Comparison of ENCODE assay signal across 13 cellular contexts in the genomic region with DNA sequence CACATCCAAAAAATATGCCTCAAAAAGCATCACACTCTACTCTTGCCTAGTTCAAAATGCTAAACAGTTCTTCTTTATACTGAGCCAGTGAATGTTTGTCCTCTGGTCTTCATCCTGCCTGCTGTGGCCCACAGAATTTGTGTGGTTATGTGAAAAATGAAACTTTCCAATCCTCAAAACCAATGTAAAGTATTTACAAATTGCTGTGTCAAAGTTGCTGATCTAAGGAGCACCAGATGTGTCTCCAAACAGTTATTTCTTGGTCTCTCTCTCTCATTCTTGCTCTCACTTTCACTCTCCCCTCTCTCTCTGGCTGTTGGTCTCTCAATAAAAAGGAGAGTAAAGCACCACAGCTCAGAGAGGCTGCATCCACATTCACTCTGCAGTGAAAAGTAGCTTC. TPM values are rescaled to one million over a fixed set of nuclear protein-coding genes. Genes with fewer than 3 reads are reported as not detected.
DNase-seq lines count a peak whose midpoint lies in the region; ATAC-seq and TF ChIP-seq lines count a peak whose summit lies in the region.
"Had no signal": no experiment of that assay in that cellular context is flagged by ENCODE, and none has a peak within 500 bp of the region (broad histone marks: within the 10 kb centered on the region; RNA-seq: fewer than 3 reads in every experiment).

No MANE protein-coding gene starts in this region.

- H3K36me3 Mint-ChIP-seq in T-helper 2 cell treated with Interferon-gamma antibody and Interleukin-4, amounts not matched to agents 5 μg/mL and 100 μg/mL, for 36 hours (ENCODE audit: low read depth): peaks cover 2% of the 10 kb centered on the region
- H3K36me3 Mint-ChIP-seq: naive B cell had no signal

- 0 out of 2 replicates have a peak overlapping the region, but pooled peaks have one; percentile 4 for H3K4me2 ChIP-seq in OCI-LY3 (ENCODE audit: low read length)

- no peaks in the 10 kb centered on the region for H3K27me3 ChIP-seq in OCI-LY3 (ENCODE audit: low read depth, low read length)
- no peaks in the 10 kb centered on the region for H3K27me3 ChIP-seq in esophagus muscularis mucosa

- no peaks in the 10 kb centered on the region for H3K9me3 Mint-ChIP-seq in T-helper 2 cell treated with Interferon-gamma antibody and Interleukin-4, amounts not matched to agents 5 μg/mL and 100 μg/mL, for 36 hours

- H3K4me1 Mint-ChIP-seq in T-helper 2 cell treated with Interferon-gamma antibody and Interleukin-4, amounts not matched to agents 5 μg/mL and 100 μg/mL, for 36 hours (ENCODE audit: low read depth): peaks cover 7% of the 10 kb centered on the region

- no peak overlapping the region for H2AFZ ChIP-seq in OCI-LY3 (ENCODE audit: low read depth, low read length)

- no peak overlapping the region for H3K4me3 ChIP-seq in OCI-LY3 (ENCODE audit: low read length)
- H3K4me3 ChIP-seq in esophagus muscularis mucosa: no peak overlapping the region

- no peak for TF ChIP-seq CTCF in OCI-LY3 (IDR thresholded peaks at IDR 0.05; ENCODE audit: low read depth, low read length)
- TF ChIP-seq CTCF in esophagus muscularis mucosa (IDR thresholded peaks at IDR 0.05): no peak

- no peak overlapping the region for H3K9ac ChIP-seq in OCI-LY3 (ENCODE audit: low read length)

- TF ChIP-seq EP300 in esophagus muscularis mucosa (IDR thresholded peaks at IDR 0.05): no peak

- no peak for TF ChIP-seq POLR2A in esophagus muscularis mucosa (IDR thresholded peaks at IDR 0.05; ENCODE audit: low read depth)

- H3K27me3 Mint-ChIP-seq in T-helper 2 cell treated with Interferon-gamma antibody and Interleukin-4, amounts not matched to agents 5 μg/mL and 100 μg/mL, for 36 hours (ENCODE audit: low read depth): peaks cover 5% of the 10 kb centered on the region
- H3K27me3 Mint-ChIP-seq: stimulated activated naive CD8-positive, alpha-beta T cell treated with anti-CD3 and anti-CD28 coated beads, Interleukin-15, Interleukin-2, amounts not matched to agents 100 ng/mL and 50 ng/mL, for 24 hours had no signal

- no peak overlapping the region for H3K27ac ChIP-seq in OCI-LY3 (ENCODE audit: low read length)
- H3K27ac ChIP-seq in esophagus muscularis mucosa (replicated peaks in 1 of 4): no peak overlapping the region

- H3K79me2 ChIP-seq in OCI-LY3 (ENCODE audit: low read length): no peaks in the 10 kb centered on the region

- DNase-seq in AG20443 (ENCODE audit: low spot score) (peak; percentile 47), esophagus muscularis mucosa (ENCODE audit: extremely low spot score) (no peak), NCI-H2227 treated with DMSO at 0.1 percent for 48 hours (lab: John Stamatoyannopoulos, UW) (no peak), HT-29 (ENCODE audit: low spot score) (no peak)
- DNase-seq in T-helper 2 cell treated with Interferon-gamma antibody and Interleukin-4, amounts not matched to agents 5 μg/mL and 100 μg/mL, for 36 hours (ENCODE audit: low spot score): no peak
- DNase-seq: activated naive CD4-positive, alpha-beta T cell treated with anti-CD3 and anti-CD28 coated beads, Interleukin-2, amount 50 U/mL, for 16 hours; effector CD4-positive, alpha-beta T cell; naive B cell; NCI-H1105 treated with DMSO at 0.1 percent for 48 hours had no signal

- no peaks in the 10 kb centered on the region for H3K9me3 ChIP-seq in OCI-LY3 (ENCODE audit: insufficient read depth, low read length)
- no peaks in the 10 kb centered on the region for H3K9me3 ChIP-seq in esophagus muscularis mucosa

- peak; percentile 83 for ATAC-seq in GM19397 (IDR thresholded peaks at IDR 0.05; ENCODE audit: unreplicated experiment)
- ATAC-seq in HG02885 (IDR thresholded peaks at IDR 0.05; ENCODE audit: poor library complexity, unreplicated experiment): peak; percentile 59

- intact Hi-C loops in esophagus muscularis mucosa (cut with DNase I): no loop called here

- H3K4me3 Mint-ChIP-seq in T-helper 2 cell treated with Interferon-gamma antibody and Interleukin-4, amounts not matched to agents 5 μg/mL and 100 μg/mL, for 36 hours: no peak overlapping the region
- H3K4me3 Mint-ChIP-seq: naive B cell; stimulated activated naive CD8-positive, alpha-beta T cell treated with anti-CD3 and anti-CD28 coated beads, Interleukin-15, Interleukin-2, amounts not matched to agents 100 ng/mL and 50 ng/mL, for 24 hours had no signal

- H4K20me1 ChIP-seq in OCI-LY3 (ENCODE audit: insufficient read depth, low read length): no peaks in the 10 kb centered on the region

- H3K27ac Mint-ChIP-seq in T-helper 2 cell treated with Interferon-gamma antibody and Interleukin-4, amounts not matched to agents 5 μg/mL and 100 μg/mL, for 36 hours: no peak overlapping the region
- H3K27ac Mint-ChIP-seq: naive B cell; stimulated activated naive CD8-positive, alpha-beta T cell treated with anti-CD3 and anti-CD28 coated beads, Interleukin-15, Interleukin-2, amounts not matched to agents 100 ng/mL and 50 ng/mL, for 24 hours had no signal

- H3K4me1 ChIP-seq in OCI-LY3 (ENCODE audit: low read length) (peaks cover 36% of the 10 kb centered on the region), esophagus muscularis mucosa (peaks cover 0 to under 1% (median 0%) of the 10 kb centered on the region in 4 donors)

- H3K36me3 ChIP-seq in OCI-LY3 (replicated peaks; ENCODE audit: low read depth, low read length) (no peaks in the 10 kb centered on the region), esophagus muscularis mucosa (no peaks in the 10 kb centered on the region)

RNA-seq across cellular contexts. Expression of a gene that starts 23.0 kb away (rescaled TPM):
- total RNA-seq in esophagus muscularis mucosa: 10 to 100 TPM; 15.4 to 25.9 (median 20.2) TPM
- total RNA-seq in HT-29 (2014; rRNA removed; shearing (Covaris generic)): 0.41 TPM in 1 of 2 replicates, not detected in the other

Comparison
In these comparisons a context has a peak if more than half of its experiments do, and no peak if none do; other contexts are left out.
1. RNA of a gene that starts 23.0 kb away (total RNA-seq): 15.4 to 25.9 TPM in esophagus muscularis mucosa; 0.41 TPM in HT-29; every median in the first group is over 10 times any median in the second.